ENCODE assay signal across 17 cellular contexts in genomic region chr2:220946552-220946951, GRCh38.
"Had no signal": no experiment of that assay in that cellular context is flagged by ENCODE, and none has a peak within 500 bp of the region (broad histone marks: within the 10 kb centered on the region; RNA-seq: fewer than 3 reads in every experiment).

No MANE protein-coding gene starts in this region.

- H3K4me3 ChIP-seq: ascending aorta, cardiac muscle cell, mucosa of descending colon, thoracic aorta had no signal

- ATAC-seq: activated CD8-positive, alpha-beta T cell treated with anti-CD3 and anti-CD28 coated beads, Interleukin-2, amount 10 ng/mL, durations not matched to agents 7 days and 5 days; mucosa of descending colon; stimulated activated naive B cell treated with anti-CD40 and anti-IgM and Interleukin-4, amounts not matched to agents 10 μg/mL and 1 μg/mL and 100 μg/mL, for 72 hours; WTC11 had no signal

- H3K9me3 ChIP-seq: ascending aorta, mucosa of descending colon, thoracic aorta had no signal

- H3K27me3 ChIP-seq: ascending aorta, cardiac muscle cell had no signal

- H3K36me3 ChIP-seq: ascending aorta, cardiac muscle cell, thoracic aorta had no signal

- H3K27ac ChIP-seq: ascending aorta, cardiac muscle cell, thoracic aorta had no signal

- H3K4me1 ChIP-seq: ascending aorta had no signal

- DNase-seq: activated CD4-positive, alpha-beta T cell treated with anti-CD3 and anti-CD28 coated beads, Interleukin-2, amount 10 ng/mL, durations not matched to agents 7 days and 5 days; activated CD8-positive, alpha-beta T cell treated with anti-CD3 and anti-CD28 coated beads, Interleukin-2, amount 10 ng/mL, durations not matched to agents 7 days and 5 days; activated naive CD4-positive, alpha-beta T cell treated with Interleukin-2 at 50 U/mL for 16 hours; activated T-cell treated with anti-CD3 and anti-CD28 coated beads, Interleukin-2, amount 50 U/mL, for 24 hours; effector memory CD4-positive, alpha-beta T cell; foreskin fibroblast; mesenchymal stem cell; mucosa of descending colon; naive B cell; retina; stimulated activated naive B cell treated with anti-CD40 and anti-IgM and Interleukin-4, amounts not matched to agents 10 μg/mL and 1 μg/mL and 100 μg/mL, for 72 hours had no signal

- FAIRE-seq: endothelial cell of umbilical vein, TTC549 had no signal
